In genomic region chr5:77945874-77946273, GRCh38 we compare ENCODE assay signal across 20 cellular contexts.
DNase-seq lines count a peak whose midpoint lies in the region.
"Had no signal": no experiment of that assay in that cellular context is flagged by ENCODE, and none has a peak within 500 bp of the region (broad histone marks: within the 10 kb centered on the region; RNA-seq: fewer than 3 reads in every experiment).

No MANE protein-coding gene starts in this region.

- DNase-seq in Ammon's horn (ENCODE audit: low spot score), result peak; percentile 83
- DNase-seq in SK-MEL-5 (ENCODE audit: low read depth, low spot score), result peak; percentile 32
- peak in 34 of 51 donors; percentile 6 to 78 (median 32) for DNase-seq in hypothalamus (lab: John Stamatoyannopoulos, UW)
- DNase-seq in posterior cingulate gyrus, result peak in 8 of 10 donors; percentile 25 to 94 (median 60)
- no peak for DNase-seq in T-helper 9 cell
- DNase-seq in NCI-H2171 (lab: John Stamatoyannopoulos, UW), result no peak
- DNase-seq in NCI-H1417 (lab: John Stamatoyannopoulos, UW), result no peak
- DNase-seq in NCI-H345 (lab: John Stamatoyannopoulos, UW), result no peak
- DNase-seq: ACHN; activated CD4-positive, CD25-positive, alpha-beta regulatory T cell; activated CD8-positive, alpha-beta T cell treated with anti-CD3 and anti-CD28 coated beads, Interleukin-2, amount 10 ng/mL, durations not matched to agents 7 days and 5 days; activated naive CD4-positive, alpha-beta T cell treated with anti-CD3 and anti-CD28 coated beads, Interleukin-2, amount 10 ng/mL, durations not matched to agents 7 days and 5 days; activated T-cell treated with anti-CD3 and anti-CD28 coated beads, Interleukin-2, amount 50 U/mL, for 4 hours; effector CD8-positive, alpha-beta T cell; GF-D8; NCI-H1694 treated with DMSO at 0.1 percent for 48 hours; Peyer's patch; stimulated activated CD4-positive, alpha-beta T cell treated with anti-CD3 and anti-CD28 coated beads, Interleukin-12 subunit alpha, Interleukin-12 subunit beta, amount 100 ng/mL, for 4 hours; stomach; uterus had no signal

- in situ Hi-C loops in SK-MEL-5 (cut with HindIII; ENCODE audit: low pct_unique_long_range_greater_than_20kb, low sequenced_read_pairs), result no loop called here

- intact Hi-C loops in posterior cingulate gyrus (cut with DNase I), result no loop called here

Comparison
In these comparisons a context has a peak if more than half of its experiments do, and no peak if none do; other contexts are left out.
1. DNase-seq: peak in Ammon's horn (single experiment), SK-MEL-5 (single experiment), hypothalamus (34 of 51) and posterior cingulate gyrus (8 of 10); none in T-helper 9 cell (single experiment), NCI-H2171 (single experiment), NCI-H1417 (0 of 3) and NCI-H345 (single experiment).